In genomic region chr6:21596379-21597242, GRCh38 we compare ENCODE assay signal across 8 cellular contexts. TPM values are rescaled to one million over a fixed set of nuclear protein-coding genes. Genes with fewer than 3 reads are reported as not detected.
DNase-seq lines count a peak whose midpoint lies in the region; ATAC-seq and TF ChIP-seq lines count a peak whose summit lies in the region.

No MANE protein-coding gene starts in this region.

- ATAC-seq in HG02970 (IDR thresholded peaks at IDR 0.05; ENCODE audit: low FRiP score, unreplicated experiment), result no peak

- no peaks in the 10 kb centered on the region for H3K27me3 ChIP-seq in skeletal muscle tissue (ENCODE audit: control insufficient read depth in 3 of 3, insufficient read depth in 3 of 3, low read length in 3 of 3)

- peak; percentile 35 for DNase-seq in activated CD4-positive, alpha-beta T cell treated with anti-CD3 and anti-CD28 coated beads for 48 hours
- no peak for DNase-seq in activated CD4-positive, alpha-beta T cell treated with anti-CD3 and anti-CD28 coated beads for 1 hour
- DNase-seq in SK-MEL-5 (ENCODE audit: low read depth, low spot score), result peak; percentile 73
- peak; percentile 57 for DNase-seq in cerebellum (ENCODE audit: low spot score)
- DNase-seq in inferior parietal cortex (ENCODE audit: extremely low spot score), result peak; percentile 73

- peak; percentile 54; the same call in 1 of the 2 replicates for TF ChIP-seq CTCF in LNCAP (IDR thresholded peaks at IDR 0.05)

- H3K27ac ChIP-seq in skeletal muscle tissue (ENCODE audit: low read depth, low read length), result peak overlapping the region; percentile 76

- peaks cover 10 to 26% (median 11%) of the 10 kb centered on the region in 3 donors for H3K4me1 ChIP-seq in skeletal muscle tissue (ENCODE audit: control insufficient read depth in 3 of 3, insufficient read depth in 3 of 3, low read length in 3 of 3)

- H3K9me3 ChIP-seq in skeletal muscle tissue (ENCODE audit: control insufficient read depth in 3 of 3, low read length in 3 of 3), result no peaks in the 10 kb centered on the region

- in situ Hi-C loops in SK-MEL-5 (cut with HindIII; ENCODE audit: low pct_unique_long_range_greater_than_20kb, low sequenced_read_pairs), result no loop called here

- H3K4me3 ChIP-seq in skeletal muscle tissue (ENCODE audit: low read length in 3 of 3), result peak overlapping the region; percentile 86 to 91 (median 87)

- peak overlapping the region; percentile 80 to 92 (median 80) for H3K9ac ChIP-seq in skeletal muscle tissue (ENCODE audit: low read depth in 1 of 3, low read length in 3 of 3)

- no peaks in the 10 kb centered on the region for H3K36me3 ChIP-seq in skeletal muscle tissue (ENCODE audit: control insufficient read depth in 3 of 3, insufficient read depth in 3 of 3, low read length in 3 of 3)

RNA-seq across cellular contexts. Expression of gene SOX4, which starts 3.1 kb away (rescaled TPM):
- total RNA-seq in SK-MEL-5 (2014; rRNA removed; shearing (Covaris generic)), result 25.8 and 28.4 TPM in 2 replicates
- 22.1 and 27.9 TPM in 2 replicates for polyA plus RNA-seq in SK-MEL-5 (2015; cell fraction: cytosol; rRNA removed)
- polyA plus RNA-seq in SK-MEL-5 (2015; cell fraction: nucleus; rRNA removed), result 24.7 and 26.6 TPM in 2 replicates
- total RNA-seq in cerebellum (217 TPM), skeletal muscle tissue (46.4 TPM)
